Comparison of ENCODE assay signal across 14 cellular contexts in the genomic region with DNA sequence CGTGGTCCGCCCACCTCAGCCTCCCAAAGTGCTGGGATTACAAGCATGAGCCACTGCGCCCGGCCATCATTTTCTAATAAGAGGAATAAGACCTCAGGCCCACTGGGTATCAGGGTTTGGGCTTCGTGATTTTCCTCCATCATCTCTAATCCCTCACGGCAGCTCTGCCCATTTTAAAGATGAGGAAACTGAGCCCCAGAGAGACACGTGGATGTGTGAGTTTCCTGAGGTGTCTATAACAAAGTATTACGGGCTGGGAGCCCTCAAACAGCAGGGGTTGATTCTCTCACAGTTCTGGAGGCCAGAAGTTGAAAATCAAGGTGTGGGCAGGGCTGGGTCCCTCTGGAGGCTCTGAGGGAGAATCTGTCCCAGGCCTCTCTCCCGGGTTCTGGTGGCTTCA. TPM values are rescaled to one million over a fixed set of nuclear protein-coding genes. Genes with fewer than 3 reads are reported as not detected.
DNase-seq lines count a peak whose midpoint lies in the region; ATAC-seq, FAIRE-seq and TF ChIP-seq lines count a peak whose summit lies in the region.
"Had no signal": no experiment of that assay in that cellular context is flagged by ENCODE, and none has a peak within 500 bp of the region (broad histone marks: within the 10 kb centered on the region; RNA-seq: fewer than 3 reads in every experiment).

No MANE protein-coding gene starts in this region.

- FAIRE-seq in GM12891 (lab: Jason Lieb, UNC) (peak; percentile 16), RCC 7860 (lab: Jason Lieb, UNC) (no peak)

- no peak for TF ChIP-seq CTCF in SU-DHL-6 (IDR thresholded peaks at IDR 0.05; ENCODE audit: insufficient read depth, low read length, poor library complexity, severe bottlenecking)
- no peak for TF ChIP-seq CTCF in left lung (IDR thresholded peaks at IDR 0.05)
- no peak for TF ChIP-seq CTCF in stomach (IDR thresholded peaks at IDR 0.05)

- H3K36me3 ChIP-seq in SU-DHL-6 (ENCODE audit: low read length) (no peaks in the 10 kb centered on the region), left lung (peaks cover 0 to 37% of the 10 kb centered on the region in 2 donors), stomach (peaks cover 0 to 53% (median 42%) of the 10 kb centered on the region in 4 donors), neuronal stem cell (replicated peaks in 1 of 2; ENCODE audit: control insufficient read depth in 2 of 2, insufficient read depth in 2 of 2, low read length in 2 of 2) (peaks cover 14 to 87% of the 10 kb centered on the region in 2 donors)

- H3K4me2 ChIP-seq in SU-DHL-6 (ENCODE audit: low read depth, low read length, poor library complexity, severe bottlenecking): peak overlapping the region; percentile 32
- no peak overlapping the region for H3K4me2 ChIP-seq in neuronal stem cell (ENCODE audit: insufficient read depth, low read length, poor library complexity, severe bottlenecking)

- peaks cover 10% of the 10 kb centered on the region for H3K79me1 ChIP-seq in neuronal stem cell (ENCODE audit: low read depth, low read length)

- no peaks in the 10 kb centered on the region for H3K27me3 ChIP-seq in SU-DHL-6 (ENCODE audit: low read length)
- no peaks in the 10 kb centered on the region for H3K27me3 ChIP-seq in left lung
- H3K27me3 ChIP-seq in stomach: no peaks in the 10 kb centered on the region
- no peaks in the 10 kb centered on the region for H3K27me3 ChIP-seq in neuronal stem cell (ENCODE audit: control insufficient read depth in 3 of 3, insufficient read depth in 3 of 3, low read depth in 1 of 3, low read length in 3 of 3)
- H3K27me3 ChIP-seq: foreskin keratinocyte had no signal

- no peak for DNase-seq in GM12891 (ENCODE audit: insufficient read length, low spot score)
- DNase-seq in left lung: no peak
- no peak for DNase-seq in stomach
- no peak for DNase-seq in NCI-H2029 (lab: John Stamatoyannopoulos, UW)
- DNase-seq in RCC 7860 (ENCODE audit: low spot score): no peak
- DNase-seq in neuronal stem cell (ENCODE audit: low spot score): no peak
- DNase-seq: activated naive CD4-positive, alpha-beta T cell treated with Interleukin-2 at 50 U/mL for 16 hours; dermis blood vessel endothelial cell; DMS 273 treated with DMSO at 0.1 percent for 48 hours; foreskin keratinocyte; MM.1S; NCI-H526; retina had no signal

- no peak for TF ChIP-seq EP300 in stomach (IDR thresholded peaks at IDR 0.05)

- intact Hi-C loops in left lung (cut with DNase I) (no loop called here), stomach (cut with DNase I; ENCODE audit: low total_unique reads) (no loop called here)

- H2AFZ ChIP-seq in SU-DHL-6 (ENCODE audit: low read depth, low read length, severe bottlenecking) (no peak overlapping the region), neuronal stem cell (ENCODE audit: low read length) (no peak overlapping the region)

- H2AK5ac ChIP-seq in neuronal stem cell (ENCODE audit: low read depth, low read length): no peak overlapping the region

- H2BK120ac ChIP-seq in neuronal stem cell (ENCODE audit: low read depth, low read length): no peak overlapping the region

- peak overlapping the region; percentile 4; the same call in 1 of the 2 replicates for H3K9ac ChIP-seq in SU-DHL-6 (ENCODE audit: low read length)
- no peak overlapping the region for H3K9ac ChIP-seq in neuronal stem cell (ENCODE audit: low read depth, low read length, poor library complexity)

- peaks cover 80% of the 10 kb centered on the region for H3K79me2 ChIP-seq in SU-DHL-6 (ENCODE audit: insufficient read depth, low read length)

- TF ChIP-seq POLR2A in GM12891 (IDR thresholded peaks at IDR 0.05; ENCODE audit: low read depth, low read length): no peak
- no peak for TF ChIP-seq POLR2A in stomach (IDR thresholded peaks at IDR 0.05)

- H3K9me2 ChIP-seq in SU-DHL-6 (replicated peaks; ENCODE audit: insufficient read depth, low read length): no peaks in the 10 kb centered on the region

- H3K23ac ChIP-seq in neuronal stem cell (ENCODE audit: low read depth, low read length, poor library complexity): no peak overlapping the region

- no peaks in the 10 kb centered on the region for H3F3A ChIP-seq in SU-DHL-6 (ENCODE audit: insufficient read depth)

- H2BK5ac ChIP-seq in neuronal stem cell (ENCODE audit: low read length): no peak overlapping the region

- H2BK15ac ChIP-seq in neuronal stem cell (ENCODE audit: low read length): no peak overlapping the region

- no peak overlapping the region for H3K18ac ChIP-seq in neuronal stem cell (ENCODE audit: low read length)

- H3K4ac ChIP-seq in neuronal stem cell (ENCODE audit: low read length): no peak overlapping the region

- no peak overlapping the region for H3K14ac ChIP-seq in neuronal stem cell (ENCODE audit: low read length)

- no peaks in the 10 kb centered on the region; the same call in 1 of the 2 replicates for H4K20me1 ChIP-seq in SU-DHL-6 (ENCODE audit: low read depth, low read length)

- no peak overlapping the region for H4K8ac ChIP-seq in neuronal stem cell (ENCODE audit: low read depth, low read length)

- WGBS in stomach, 5 donors: 90 to 93% (median 91%) methylated on average over 9 of the region's 9 CpGs
- no CpG with 5 or more reads among the region's 9 CpGs for WGBS in neuronal stem cell (ENCODE audit: extremely low coverage in 2 of 2, insufficient read length in 2 of 2, insufficient replicate concordance in 1 of 2), 2 donors

- H3K4me3 ChIP-seq in SU-DHL-6 (ENCODE audit: insufficient read depth, low read length, poor library complexity, severe bottlenecking): no peak overlapping the region
- H3K4me3 ChIP-seq in left lung: peak overlapping the region in 1 of 2 donors; percentile 20
- no peak overlapping the region for H3K4me3 ChIP-seq in stomach
- no peak overlapping the region for H3K4me3 ChIP-seq in neuronal stem cell (ENCODE audit: low read length in 2 of 2)

- no peaks in the 10 kb centered on the region for H3K9me3 ChIP-seq in SU-DHL-6 (ENCODE audit: insufficient read depth, low read length)
- H3K9me3 ChIP-seq in left lung: no peaks in the 10 kb centered on the region
- no peaks in the 10 kb centered on the region for H3K9me3 ChIP-seq in stomach
- no peaks in the 10 kb centered on the region for H3K9me3 ChIP-seq in neuronal stem cell (replicated peaks in 1 of 2; ENCODE audit: control insufficient read depth in 2 of 2, insufficient read depth in 1 of 2, low read depth in 1 of 2, low read length in 2 of 2)

- no peak overlapping the region for H4K91ac ChIP-seq in neuronal stem cell (ENCODE audit: low read depth, low read length, poor library complexity)

- no peak for ATAC-seq in left lung
- ATAC-seq: foreskin keratinocyte had no signal

- H3K4me1 ChIP-seq in left lung (peaks cover 5 to 99% of the 10 kb centered on the region in 2 donors), stomach (peaks cover 26 to 81% (median 42%) of the 10 kb centered on the region in 4 donors), neuronal stem cell (ENCODE audit: control insufficient read depth in 2 of 2, insufficient read depth in 1 of 2, low read depth in 1 of 2, low read length in 2 of 2) (peaks cover 0 to 5% of the 10 kb centered on the region in 2 donors)

- H3K27ac ChIP-seq in SU-DHL-6 (ENCODE audit: low read depth, low read length) (peak overlapping the region; percentile 45; the same call in 1 of the 2 replicates), left lung (peak overlapping the region; percentile 56 to 93), stomach (peak overlapping the region in 4 of 5 donors; percentile 26 to 87 (median 85)), neuronal stem cell (replicated peaks; ENCODE audit: low read length) (no peak overlapping the region)

- H2BK12ac ChIP-seq in neuronal stem cell (ENCODE audit: low read length): no peak overlapping the region

TF ChIP-seq in GM12891, 5 proteins besides CTCF, POLR2A, EP300 and RAD21:
- TF ChIP-seq TAF1 (IDR thresholded peaks at IDR 0.05; ENCODE audit: low read depth, low read length) (no peak), SPI1 (IDR thresholded peaks at IDR 0.05; ENCODE audit: low read depth, low read length) (no peak), PAX5 (IDR thresholded peaks at IDR 0.05; ENCODE audit: insufficient read depth, low read length, severe bottlenecking) (no peak), POU2F2 (IDR thresholded peaks at IDR 0.05; ENCODE audit: low read depth, low read length) (no peak), POLR2AphosphoS5 (IDR thresholded peaks at IDR 0.05; ENCODE audit: low read depth, low read length) (no peak)
TF ChIP-seq in GM12891: peak in this region for 0.

RNA-seq across cellular contexts. Expression of a gene that starts 33.7 kb away (rescaled TPM):
- 134 TPM for polyA plus RNA-seq in GM12891 (2012; ENCODE audit: low read depth, missing spikeins)
- total RNA-seq in left lung: 100 to 1,000 TPM in 1 of 2 donors, 10 to 100 TPM in 1; 89.5 to 149 TPM
- total RNA-seq in stomach: 100 to 1,000 TPM in 3 of 5 donors, 10 to 100 TPM in 2; 43.0 to 265 (median 156) TPM
- polyA plus RNA-seq in stomach: 10 to 100 TPM; 30.2 to 35.6 (median 30.6) TPM
- 22.7 TPM for polyA plus RNA-seq in neuronal stem cell (2013, experiment 1 of 2)
- polyA plus RNA-seq in neuronal stem cell (2013, experiment 2 of 2): 23.8 TPM

RNA-seq across cellular contexts. Expression of a gene that starts 34.0 kb away (rescaled TPM):
- polyA plus RNA-seq in GM12891 (2012; ENCODE audit: low read depth, missing spikeins): 23.1 TPM
- 10 to 100 TPM in 1 of 2 donors, 1 to 10 TPM in 1; 8.4 to 11.6 TPM for total RNA-seq in left lung
- 10 to 100 TPM in 1 of 5 donors, 1 to 10 TPM in 3, under 1 TPM in 1; 0.45 to 27.2 (median 8.3) TPM for total RNA-seq in stomach
- 10 to 100 TPM in 1 of 3 donors, 1 to 10 TPM in 2; 9.2 to 11.9 (median 9.4) TPM for polyA plus RNA-seq in stomach
- 26.5 TPM for polyA plus RNA-seq in neuronal stem cell (2013, experiment 1 of 2)
- polyA plus RNA-seq in neuronal stem cell (2013, experiment 2 of 2): 27.2 TPM
